8 cellular contexts compared by ENCODE assay signal in genomic region chr3:184811999-184812844, GRCh38. TPM values are rescaled to one million over a fixed set of nuclear protein-coding genes. Genes with fewer than 3 reads are reported as not detected.
DNase-seq lines count a peak whose midpoint lies in the region; ATAC-seq, FAIRE-seq and TF ChIP-seq lines count a peak whose summit lies in the region.

A gene with protein sequence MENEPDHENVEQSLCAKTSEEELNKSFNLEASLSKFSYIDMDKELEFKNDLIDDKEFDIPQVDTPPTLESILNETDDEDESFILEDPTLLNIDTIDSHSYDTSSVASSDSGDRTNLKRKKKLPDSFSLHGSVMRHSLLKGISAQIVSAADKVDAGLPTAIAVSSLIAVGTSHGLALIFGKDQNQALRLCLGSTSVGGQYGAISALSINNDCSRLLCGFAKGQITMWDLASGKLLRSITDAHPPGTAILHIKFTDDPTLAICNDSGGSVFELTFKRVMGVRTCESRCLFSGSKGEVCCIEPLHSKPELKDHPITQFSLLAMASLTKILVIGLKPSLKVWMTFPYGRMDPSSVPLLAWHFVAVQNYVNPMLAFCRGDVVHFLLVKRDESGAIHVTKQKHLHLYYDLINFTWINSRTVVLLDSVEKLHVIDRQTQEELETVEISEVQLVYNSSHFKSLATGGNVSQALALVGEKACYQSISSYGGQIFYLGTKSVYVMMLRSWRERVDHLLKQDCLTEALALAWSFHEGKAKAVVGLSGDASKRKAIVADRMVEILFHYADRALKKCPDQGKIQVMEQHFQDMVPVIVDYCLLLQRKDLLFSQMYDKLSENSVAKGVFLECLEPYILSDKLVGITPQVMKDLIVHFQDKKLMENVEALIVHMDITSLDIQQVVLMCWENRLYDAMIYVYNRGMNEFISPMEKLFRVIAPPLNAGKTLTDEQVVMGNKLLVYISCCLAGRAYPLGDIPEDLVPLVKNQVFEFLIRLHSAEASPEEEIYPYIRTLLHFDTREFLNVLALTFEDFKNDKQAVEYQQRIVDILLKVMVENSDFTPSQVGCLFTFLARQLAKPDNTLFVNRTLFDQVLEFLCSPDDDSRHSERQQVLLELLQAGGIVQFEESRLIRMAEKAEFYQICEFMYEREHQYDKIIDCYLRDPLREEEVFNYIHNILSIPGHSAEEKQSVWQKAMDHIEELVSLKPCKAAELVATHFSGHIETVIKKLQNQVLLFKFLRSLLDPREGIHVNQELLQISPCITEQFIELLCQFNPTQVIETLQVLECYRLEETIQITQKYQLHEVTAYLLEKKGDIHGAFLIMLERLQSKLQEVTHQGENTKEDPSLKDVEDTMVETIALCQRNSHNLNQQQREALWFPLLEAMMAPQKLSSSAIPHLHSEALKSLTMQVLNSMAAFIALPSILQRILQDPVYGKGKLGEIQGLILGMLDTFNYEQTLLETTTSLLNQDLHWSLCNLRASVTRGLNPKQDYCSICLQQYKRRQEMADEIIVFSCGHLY (N-terminal part only) (plus strand): TSS chr3:184812166. CDS start chr3:184824633, 12,467 bp downstream.

- no peaks in the 10 kb centered on the region for H3K4me1 ChIP-seq in keratinocyte (ENCODE audit: control insufficient read depth, extremely low read depth, insufficient read depth, low read length)

- no peaks in the 10 kb centered on the region for H3K9me3 ChIP-seq in keratinocyte (ENCODE audit: control insufficient read depth, low read depth, low read length)

- TF ChIP-seq CTCF in keratinocyte (optimal IDR thresholded peaks at IDR 0.05 in 1 of 3, IDR thresholded peaks at IDR 0.05 in 1 of 3, conservative IDR thresholded peaks at IDR 0.05 in 1 of 3; ENCODE audit: extremely low read depth in 1 of 3, insufficient read depth in 2 of 3, low read length in 3 of 3): peak in 2 of 3 experiments; percentile 47 to 63

- H3K4me3 ChIP-seq in keratinocyte (ENCODE audit: control insufficient read depth in 2 of 3, extremely low read depth in 1 of 3, insufficient read depth in 2 of 3, low read depth in 1 of 3, low read length in 3 of 3): peak within 1 kb of the TSS; percentile 88 to 98 (median 97)

- peak; percentile 73 for FAIRE-seq in keratinocyte (lab: Jason Lieb, UNC)

- no peaks in the 10 kb centered on the region for H3K27me3 ChIP-seq in keratinocyte (ENCODE audit: control insufficient read depth, extremely low read depth, insufficient read depth, low read length)

- no peaks in the 10 kb centered on the region for H3K9me1 ChIP-seq in keratinocyte (ENCODE audit: control insufficient read depth, extremely low read depth, insufficient read depth, low read length)

- dilution Hi-C loops in keratinocyte (cut with MboI; ENCODE audit: extremely low pct_ligation_motif_present, low sequenced_read_pairs): no loop called here

- DNase-seq in AG20443 (ENCODE audit: low spot score) (peak; percentile 100), NCI-H345 treated with DMSO at 0.1 percent for 48 hours (lab: John Stamatoyannopoulos, UW; ENCODE audit: unreplicated experiment) (peak; percentile 98), cerebellar nuclear complex (lab: John Stamatoyannopoulos, UW) (peak; percentile 34 to 90), keratinocyte (ENCODE audit: low read depth, low spot score) (peak; percentile 79)
- peak; percentile 94 for DNase-seq in activated CD4-positive, CD25-positive, alpha-beta regulatory T cell treated with anti-CD3 and anti-CD28 coated beads, Interleukin-2, amount 50 U/mL, for 16 hours (ENCODE audit: low read depth, low spot score)
- peak; percentile 92 to 94 for DNase-seq in stimulated activated CD4-positive, alpha-beta T cell treated with anti-CD3 and anti-CD28 coated beads, Interleukin-15, amount 100 ng/mL, for 1 hour (ENCODE audit: low read depth in 1 of 2, low spot score in 1 of 2)

- peak; percentile 87 for ATAC-seq in GM19025 (IDR thresholded peaks at IDR 0.05; ENCODE audit: low read depth, unreplicated experiment)
- ATAC-seq in HG03342 (IDR thresholded peaks at IDR 0.05; ENCODE audit: unreplicated experiment): peak; percentile 92

- H4K20me1 ChIP-seq in keratinocyte (ENCODE audit: control insufficient read depth, extremely low read depth, insufficient read depth, low read length): no peaks in the 10 kb centered on the region

- peak within 1 kb of the TSS; percentile 98 for H2AFZ ChIP-seq in keratinocyte (ENCODE audit: control insufficient read depth, low read length)

- H3K9ac ChIP-seq in keratinocyte (ENCODE audit: control insufficient read depth, extremely low read depth, insufficient read depth, low read length): peak within 1 kb of the TSS; percentile 83

- peaks cover 0 to 1% of the 10 kb centered on the region in 2 experiments for H3K36me3 ChIP-seq in keratinocyte (ENCODE audit: control insufficient read depth in 2 of 2, extremely low read depth in 1 of 2, insufficient read depth in 2 of 2, low read length in 2 of 2)

- H3K27ac ChIP-seq in keratinocyte (ENCODE audit: control insufficient read depth, insufficient read depth, low read length): peak within 1 kb of the TSS; percentile 77

- peak within 1 kb of the TSS; percentile 91 for H3K4me2 ChIP-seq in keratinocyte (ENCODE audit: control insufficient read depth, extremely low read depth, insufficient read depth, low read depth, low read length)

- peaks cover 26% of the 10 kb centered on the region for H3K79me2 ChIP-seq in keratinocyte (ENCODE audit: control insufficient read depth, insufficient read depth, low read length)

RNA-seq across cellular contexts. Expression of the gene that starts here (rescaled TPM):
- polyA plus RNA-seq in keratinocyte: 14.9 to 28.4 TPM (median 27.3 TPM) in 3 replicates
- 34.8 TPM for polyA plus RNA-seq in keratinocyte (2011; ENCODE audit: low read depth)
- polyA plus RNA-seq in keratinocyte (2011; cell fraction: cytosol; rRNA removed): 10.8 and 23.7 TPM in 2 replicates
- 48.3 and 62.8 TPM in 2 replicates for polyA plus RNA-seq in keratinocyte (2011; cell fraction: nucleus; rRNA removed)
- polyA plus RNA-seq in keratinocyte (2012; ENCODE audit: low replicate concordance): 14.8 and 15.6 TPM in 2 replicates
- 45.7 to 74.6 TPM (median 48.0 TPM) in 3 replicates for polyA minus RNA-seq in keratinocyte
- polyA minus RNA-seq in keratinocyte (2011; cell fraction: cytosol; rRNA and poly(A)+ RNA removed): 21.7 TPM
- polyA minus RNA-seq in keratinocyte (2011; cell fraction: nucleus; rRNA and poly(A)+ RNA removed): 104 and 191 TPM in 2 replicates

Comparison
In these comparisons a context has a peak if more than half of its experiments do, and no peak if none do; other contexts are left out.
1. Peak in every context shown above with its lines: DNase-seq, ATAC-seq, H3K4me3 ChIP-seq and H3K27ac ChIP-seq.